Comparison of ENCODE assay signal across 8 cellular contexts in the genomic region with DNA sequence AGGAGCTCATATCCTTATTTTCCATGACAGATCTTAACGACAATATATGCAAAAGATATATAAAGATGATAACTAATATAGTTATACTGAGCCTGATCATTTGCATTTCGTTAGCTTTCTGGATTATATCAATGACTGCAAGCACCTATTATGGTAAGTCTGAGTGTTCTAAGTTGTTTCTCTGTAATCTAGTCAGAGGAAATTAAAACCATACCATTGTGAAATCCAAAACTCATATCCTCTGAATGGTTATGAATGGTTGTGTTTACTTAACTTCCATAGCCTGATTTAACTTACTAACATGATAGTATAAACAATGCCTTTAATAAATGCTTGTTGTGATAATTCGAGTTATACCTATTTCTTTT. TPM values are rescaled to one million over a fixed set of nuclear protein-coding genes. Genes with fewer than 3 reads are reported as not detected.
DNase-seq lines count a peak whose midpoint lies in the region; ATAC-seq lines count a peak whose summit lies in the region.

No MANE protein-coding gene starts in this region.

- CTCF ChIA-PET in activated CD4-positive, alpha-beta memory T cell treated with anti-CD3 and anti-CD28 coated beads for 36 hours (lab: Charles Lee): interaction anchor here (0.6 to 4.7 kb wide), 11 partner anchors 17 to 65 kb away, joined by 3 to 37 read pairs (median 5); a partner anchor contains a TSS

- no peaks in the 10 kb centered on the region for H3K27me3 ChIP-seq in iPS-18a (ENCODE audit: control insufficient read depth, insufficient read depth, low read length)

- H3K36me3 ChIP-seq in iPS-18a (ENCODE audit: control insufficient read depth, low read depth, low read length): no peaks in the 10 kb centered on the region

- no peaks in the 10 kb centered on the region for H3K9me3 Mint-ChIP-seq in activated T-cell treated with anti-CD3 and anti-CD28 coated beads, Interleukin-2, amount 50 U/mL, for 4 hours
- no peaks in the 10 kb centered on the region for H3K9me3 Mint-ChIP-seq in activated CD4-positive, alpha-beta memory T cell treated with anti-CD3 and anti-CD28 coated beads for 36 hours

- peaks cover 16% of the 10 kb centered on the region for H3K4me1 Mint-ChIP-seq in activated T-cell treated with anti-CD3 and anti-CD28 coated beads, Interleukin-2, amount 50 U/mL, for 4 hours (ENCODE audit: low read depth)
- H3K4me1 Mint-ChIP-seq in activated CD4-positive, alpha-beta memory T cell treated with anti-CD3 and anti-CD28 coated beads for 36 hours (ENCODE audit: low read depth): peaks cover 16% of the 10 kb centered on the region

- intact Hi-C loops in activated CD4-positive, alpha-beta memory T cell treated with anti-CD3 and anti-CD28 coated beads for 36 hours (cut with micrococcal nuclease): loop anchor here (1.0 to 2.0 kb wide), 6 partner anchors 22 to 252 kb away; a partner anchor contains a TSS

- H3K36me3 Mint-ChIP-seq in activated T-cell treated with anti-CD3 and anti-CD28 coated beads, Interleukin-2, amount 50 U/mL, for 4 hours (ENCODE audit: insufficient read depth): no peaks in the 10 kb centered on the region
- H3K36me3 Mint-ChIP-seq in activated CD4-positive, alpha-beta memory T cell treated with anti-CD3 and anti-CD28 coated beads for 36 hours: peaks cover 1% of the 10 kb centered on the region

- H3K27ac ChIP-seq in iPS-18a (ENCODE audit: low read length) (peak overlapping the region; percentile 36), substantia nigra (ENCODE audit: low read depth, low read length, poor library complexity, severe bottlenecking) (peak overlapping the region; percentile 90)

- peak in 1 of 2 donors; percentile 18 for ATAC-seq in activated T-cell treated with anti-CD3 and anti-CD28 coated beads, Interleukin-2, amount 50 U/mL, for 4 hours
- ATAC-seq in HG03520 (IDR thresholded peaks at IDR 0.05; ENCODE audit: unreplicated experiment): no peak
- no peak for ATAC-seq in GM19467 (IDR thresholded peaks at IDR 0.05; ENCODE audit: unreplicated experiment)
- no peak for ATAC-seq in GM21390 (IDR thresholded peaks at IDR 0.05; ENCODE audit: unreplicated experiment)

- H3K27me3 Mint-ChIP-seq in activated T-cell treated with anti-CD3 and anti-CD28 coated beads, Interleukin-2, amount 50 U/mL, for 4 hours (ENCODE audit: low read depth): no peaks in the 10 kb centered on the region
- no peaks in the 10 kb centered on the region for H3K27me3 Mint-ChIP-seq in activated CD4-positive, alpha-beta memory T cell treated with anti-CD3 and anti-CD28 coated beads for 36 hours

- no peaks in the 10 kb centered on the region for H3K4me1 ChIP-seq in iPS-18a (ENCODE audit: control insufficient read depth, low read depth, low read length)

- H3K4me3 ChIP-seq in iPS-18a (ENCODE audit: low read length): peak overlapping the region; percentile 94

- peak overlapping the region; percentile 72 for H3K9ac ChIP-seq in iPS-18a (ENCODE audit: low read length)

- peak overlapping the region; percentile 94 for H3K4me3 Mint-ChIP-seq in activated T-cell treated with anti-CD3 and anti-CD28 coated beads, Interleukin-2, amount 50 U/mL, for 4 hours
- H3K4me3 Mint-ChIP-seq in activated CD4-positive, alpha-beta memory T cell treated with anti-CD3 and anti-CD28 coated beads for 36 hours: peak overlapping the region; percentile 96

- no peak for DNase-seq in activated T-cell treated with anti-CD3 and anti-CD28 coated beads, Interleukin-2, amount 50 U/mL, for 4 hours
- DNase-seq in activated T-cell treated with anti-CD3 and anti-CD28 coated beads for 4 hours (no peak), substantia nigra (lab: John Stamatoyannopoulos, UW) (no peak)
- DNase-seq in activated CD4-positive, alpha-beta memory T cell treated with anti-CD3 and anti-CD28 coated beads for 36 hours: no peak

- POLR2A ChIA-PET in activated CD4-positive, alpha-beta memory T cell treated with anti-CD3 and anti-CD28 coated beads for 36 hours (lab: Charles Lee): interaction anchor here (0.9 to 4.7 kb wide), 5 partner anchors 10 to 153 kb away, joined by 3 to 132 read pairs (median 4); a partner anchor contains a TSS

- no peaks in the 10 kb centered on the region for H3K9me3 ChIP-seq in iPS-18a (ENCODE audit: control insufficient read depth, low read depth, low read length)

- peak overlapping the region; percentile 92 for H3K27ac Mint-ChIP-seq in activated CD4-positive, alpha-beta memory T cell treated with anti-CD3 and anti-CD28 coated beads for 36 hours

RNA-seq across cellular contexts. Expression of a gene that starts 0.8 kb away (rescaled TPM):
- 10 to 100 TPM; 10.4 to 17.8 (median 14.8) TPM for total RNA-seq in activated T-cell treated with anti-CD3 and anti-CD28 coated beads, Interleukin-2, amount 50 U/mL, for 4 hours
- 10 to 100 TPM; 10.8 to 11.7 TPM for total RNA-seq in activated CD4-positive, alpha-beta memory T cell treated with anti-CD3 and anti-CD28 coated beads for 36 hours

RNA-seq across cellular contexts. Expression of a gene that starts 22.5 kb away (rescaled TPM):
- 10 to 100 TPM in 2 of 3 donors, 1 to 10 TPM in 1; 6.5 to 11.6 (median 10.1) TPM for total RNA-seq in activated T-cell treated with anti-CD3 and anti-CD28 coated beads, Interleukin-2, amount 50 U/mL, for 4 hours
- total RNA-seq in activated CD4-positive, alpha-beta memory T cell treated with anti-CD3 and anti-CD28 coated beads for 36 hours: 1 to 10 TPM; 9.4 to 9.5 TPM

RNA-seq across cellular contexts. Expression of a gene that starts 23.0 kb away (rescaled TPM):
- 10 to 100 TPM; 26.1 to 37.2 (median 28.6) TPM for total RNA-seq in activated T-cell treated with anti-CD3 and anti-CD28 coated beads, Interleukin-2, amount 50 U/mL, for 4 hours
- total RNA-seq in activated CD4-positive, alpha-beta memory T cell treated with anti-CD3 and anti-CD28 coated beads for 36 hours: 10 to 100 TPM; 55.9 to 64.9 TPM
